Comparison of ENCODE assay signal across 8 cellular contexts in the genomic region with DNA sequence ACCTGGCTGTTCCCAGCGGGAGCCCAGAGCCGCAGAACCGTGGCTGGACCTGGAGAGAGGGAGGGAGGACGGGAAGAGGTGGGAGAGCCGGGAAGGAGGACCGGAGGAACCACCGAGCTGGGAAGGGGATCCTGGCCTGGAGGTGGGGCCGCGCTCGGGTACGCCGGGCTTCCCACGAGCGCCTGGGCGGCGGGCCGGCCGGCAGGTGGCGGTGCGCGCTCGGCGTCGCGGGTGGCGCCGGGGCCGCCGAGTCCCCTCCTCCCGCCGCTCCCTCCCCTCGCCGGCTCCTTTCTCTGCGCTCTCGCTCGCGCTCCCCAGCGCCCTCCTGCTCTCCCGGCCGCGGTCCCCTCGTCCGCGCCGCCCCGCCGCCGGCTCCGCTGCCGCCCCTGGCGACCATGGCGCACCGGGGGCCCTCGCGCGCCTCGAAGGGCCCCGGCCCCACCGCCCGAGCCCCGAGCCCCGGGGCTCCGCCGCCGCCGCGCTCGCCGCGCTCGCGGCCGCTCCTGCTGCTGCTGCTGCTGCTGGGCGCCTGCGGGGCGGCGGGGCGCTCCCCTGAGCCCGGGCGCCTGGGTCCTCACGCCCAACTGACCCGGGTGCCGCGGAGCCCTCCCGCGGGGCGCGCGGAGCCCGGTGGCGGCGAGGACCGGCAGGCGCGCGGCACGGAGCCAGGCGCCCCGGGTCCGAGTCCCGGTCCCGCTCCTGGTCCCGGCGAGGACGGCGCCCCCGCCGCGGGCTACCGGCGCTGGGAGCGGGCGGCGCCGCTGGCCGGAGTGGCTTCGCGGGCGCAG. TPM values are rescaled to one million over a fixed set of nuclear protein-coding genes. Genes with fewer than 3 reads are reported as not detected.
A peak's percentile ranks its signal among the peaks of the same experiment; 100 is the strongest.
DNase-seq lines count a peak whose midpoint lies in the region; ATAC-seq and TF ChIP-seq lines count a peak whose summit lies in the region.

A gene (plus strand): TSS at position 287 of the 788 bp plus-strand sequence.

- H2BK120ac ChIP-seq in IMR-90 (ENCODE audit: low read depth, low read length): no peak within 1 kb of the TSS

- peak; percentile 88 for TF ChIP-seq RAD21 in IMR-90 (IDR thresholded peaks at IDR 0.05; ENCODE audit: low read length)

- H3K9ac ChIP-seq in IMR-90 (ENCODE audit: low read depth, low read length): no peak within 1 kb of the TSS

- ATAC-seq in IMR-90 (ENCODE audit: low read depth) (peak; percentile 96), GM18517 (IDR thresholded peaks at IDR 0.05; ENCODE audit: unreplicated experiment) (no peak)

- dilution Hi-C loops in IMR-90 (cut with HindIII; ENCODE audit: low sequenced_read_pairs, unreplicated experiment): no loop called here

- peaks cover 85% of the 10 kb centered on the region for H3K27me3 ChIP-seq in IMR-90 (ENCODE audit: control insufficient read depth, insufficient read depth, low read length)

- peaks cover 3% of the 10 kb centered on the region; the same call in 1 of the 2 replicates for H4K20me1 ChIP-seq in IMR-90 (ENCODE audit: insufficient read depth, low read length)

- in situ Hi-C loops in IMR-90 (cut with MboI; ENCODE audit: low sequenced_read_pairs): loop anchor here (10.0 kb wide), 1 partner anchor 532 kb away; no protein-coding TSS in a partner anchor

- POLR2A ChIA-PET in IMR-90 (lab: Charles Lee; ENCODE audit: unreplicated experiment): interaction anchor here (0.7 kb wide), 1 partner anchor 99 kb away, joined by 3 read pairs; no protein-coding TSS in a partner anchor

- H3K79me1 ChIP-seq in IMR-90 (ENCODE audit: low read depth in 1 of 2, low read length in 2 of 2): no peaks in the 10 kb centered on the region

- no peak within 1 kb of the TSS for H3K27ac ChIP-seq in IMR-90 (ENCODE audit: insufficient read depth, low read length)

- no peaks in the 10 kb centered on the region for H3K9me1 ChIP-seq in IMR-90 (ENCODE audit: insufficient read depth, low read length)

- 2% methylated on average over 37 of the region's 119 CpGs; no CpG with 5 or more reads in 1 of the 2 experiments for WGBS in IMR-90 (ENCODE audit: extremely low coverage in 2 of 2, insufficient read length in 1 of 2), 2 experiments

- CTCF ChIA-PET in IMR-90 (lab: Yijun Ruan, JAX): interaction anchor here (0.9 to 1.1 kb wide), 3 partner anchors 14 to 142 kb away, joined by 3 to 5 read pairs (median 4); no protein-coding TSS in a partner anchor

- no peak within 1 kb of the TSS for H3K4ac ChIP-seq in IMR-90 (ENCODE audit: low read depth, low read length)

- TF ChIP-seq CTCF in IMR-90 (conservative IDR thresholded peaks at IDR 0.05; ENCODE audit: low read depth, low read length) (peak; percentile 85), cardiac fibroblast (IDR thresholded peaks at IDR 0.05; ENCODE audit: low read depth, low read length) (peak; percentile 13)

- H3K14ac ChIP-seq in IMR-90 (replicated peaks; ENCODE audit: low read depth, low read length): no peak within 1 kb of the TSS

- no peak within 1 kb of the TSS for H3K56ac ChIP-seq in IMR-90 (ENCODE audit: extremely low read depth, insufficient read depth, low read length)

- no TSS peak for BruUV-seq in IMR-90 (replicated peaks; lab: Mats Ljungman, UMichigan)

- H2AK9ac ChIP-seq in IMR-90 (replicated peaks; ENCODE audit: low read depth, low read length, poor library complexity): peak within 1 kb of the TSS; percentile 65

- H3K4me1 ChIP-seq in IMR-90 (ENCODE audit: control insufficient read depth, insufficient read depth, low read length): peaks cover 5% of the 10 kb centered on the region; the same call in 1 of the 2 replicates

- H3K4me3 ChIP-seq in IMR-90 (ENCODE audit: insufficient read depth, low read depth, low read length) (peak within 1 kb of the TSS; percentile 43), cardiac fibroblast (replicated peaks in 1 of 2; ENCODE audit: low read depth in 2 of 2, low read length in 2 of 2) (peak within 1 kb of the TSS in 1 of 2 donors; percentile 27)

- intact Hi-C loops in IMR-90 (cut with micrococcal nuclease): loop anchor here (1.0 to 10.0 kb wide), 5 partner anchors 90 to 792 kb away; no protein-coding TSS in a partner anchor

- no peak within 1 kb of the TSS for H2BK20ac ChIP-seq in IMR-90 (ENCODE audit: low read depth, low read length)

- no peak within 1 kb of the TSS for H4K91ac ChIP-seq in IMR-90 (ENCODE audit: insufficient read depth, low read depth, low read length)

- H4K8ac ChIP-seq in IMR-90 (ENCODE audit: low read depth in 2 of 2, low read length in 2 of 2): no peak within 1 kb of the TSS

- H3K18ac ChIP-seq in IMR-90 (ENCODE audit: low read depth, low read length): no peak within 1 kb of the TSS

- H4K5ac ChIP-seq in IMR-90 (ENCODE audit: low read depth, low read length): no peak within 1 kb of the TSS

- peak within 1 kb of the TSS; percentile 83 for H2AFZ ChIP-seq in IMR-90 (replicated peaks; ENCODE audit: low read length, poor library complexity)

- no peaks in the 10 kb centered on the region for H3K36me3 ChIP-seq in IMR-90 (ENCODE audit: control insufficient read depth, insufficient read depth, low read length)

- H3K9me3 ChIP-seq in IMR-90 (ENCODE audit: control insufficient read depth, insufficient read depth, low read length): no peaks in the 10 kb centered on the region

- peak within 1 kb of the TSS; percentile 71 for H3K4me2 ChIP-seq in IMR-90 (ENCODE audit: low read depth, low read length)

- no peak within 1 kb of the TSS for H3K23ac ChIP-seq in IMR-90 (ENCODE audit: low read depth, low read length)

- peak; percentile 79 to 90 (median 80) for DNase-seq in NCI-H1417 (lab: John Stamatoyannopoulos, UW)
- no peak for DNase-seq in NCI-H1417 treated with DMSO at 0.1 percent for 48 hours (lab: John Stamatoyannopoulos, UW)
- peak; percentile 39 for DNase-seq in IMR-90
- DNase-seq in UCSD-AML1 (lab: John Stamatoyannopoulos, UW; ENCODE audit: unreplicated experiment): peak; percentile 68
- peak; percentile 44 to 63 for DNase-seq in cardiac fibroblast (ENCODE audit: low read depth in 2 of 2)
- peak; percentile 82 for DNase-seq in islet precursor cell
- DNase-seq in smooth muscle cell of the brain vasculature (ENCODE audit: low read depth, low spot score): peak; percentile 13

- H2BK15ac ChIP-seq in IMR-90 (ENCODE audit: low read depth, low read length): no peak within 1 kb of the TSS

- no peak for TF ChIP-seq POLR2A in IMR-90 (IDR thresholded peaks at IDR 0.05; ENCODE audit: low read depth, low read length)

- no peak within 1 kb of the TSS for H2AK5ac ChIP-seq in IMR-90 (ENCODE audit: low read depth, low read length)

- H2BK5ac ChIP-seq in IMR-90 (ENCODE audit: low read depth, low read length, poor library complexity, severe bottlenecking): no peak within 1 kb of the TSS

TF ChIP-seq in IMR-90, 13 proteins besides CTCF, POLR2A, EP300 and RAD21:
- TF ChIP-seq, protein P1, sequence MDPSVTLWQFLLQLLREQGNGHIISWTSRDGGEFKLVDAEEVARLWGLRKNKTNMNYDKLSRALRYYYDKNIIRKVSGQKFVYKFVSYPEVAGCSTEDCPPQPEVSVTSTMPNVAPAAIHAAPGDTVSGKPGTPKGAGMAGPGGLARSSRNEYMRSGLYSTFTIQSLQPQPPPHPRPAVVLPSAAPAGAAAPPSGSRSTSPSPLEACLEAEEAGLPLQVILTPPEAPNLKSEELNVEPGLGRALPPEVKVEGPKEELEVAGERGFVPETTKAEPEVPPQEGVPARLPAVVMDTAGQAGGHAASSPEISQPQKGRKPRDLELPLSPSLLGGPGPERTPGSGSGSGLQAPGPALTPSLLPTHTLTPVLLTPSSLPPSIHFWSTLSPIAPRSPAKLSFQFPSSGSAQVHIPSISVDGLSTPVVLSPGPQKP (IDR thresholded peaks at IDR 0.05; ENCODE audit: borderline replicate concordance, low read depth, low read length): no peak
- TF ChIP-seq SMC3 (IDR thresholded peaks at IDR 0.05; ENCODE audit: low read depth, low read length) (peak; percentile 95), MAZ (IDR thresholded peaks at IDR 0.05; ENCODE audit: borderline replicate concordance, low read depth, low read length) (peak; percentile 93), FOS (IDR thresholded peaks at IDR 0.05; ENCODE audit: low read depth, low read length) (no peak), RCOR1 (IDR thresholded peaks at IDR 0.05; ENCODE audit: insufficient replicate concordance, low read length) (no peak)

RNA-seq across cellular contexts. Expression of the gene that starts here (rescaled TPM):
- total RNA-seq in IMR-90 (2012; rRNA removed): 0.28 and 0.36 TPM in 2 replicates
- 0.62 and 0.67 TPM in 2 replicates for polyA plus RNA-seq in IMR-90 (2012; rRNA removed)
- 0.22 and 0.70 TPM in 2 replicates for polyA plus RNA-seq in IMR-90 (2012; cell fraction: cytosol; rRNA removed)
- polyA plus RNA-seq in IMR-90 (2012; cell fraction: nucleus; rRNA removed; ENCODE audit: low replicate concordance): 0.76 and 0.77 TPM in 2 replicates

Comparison
In these comparisons a context has a peak if more than half of its experiments do, and no peak if none do; other contexts are left out.
1. Peak in DNase-seq, ATAC-seq, H3K4me3 ChIP-seq and H3K4me2 ChIP-seq in IMR-90; RNA of the gene not detected or under 1 TPM.